ENCODE assay signal across 20 cellular contexts in the genomic region with DNA sequence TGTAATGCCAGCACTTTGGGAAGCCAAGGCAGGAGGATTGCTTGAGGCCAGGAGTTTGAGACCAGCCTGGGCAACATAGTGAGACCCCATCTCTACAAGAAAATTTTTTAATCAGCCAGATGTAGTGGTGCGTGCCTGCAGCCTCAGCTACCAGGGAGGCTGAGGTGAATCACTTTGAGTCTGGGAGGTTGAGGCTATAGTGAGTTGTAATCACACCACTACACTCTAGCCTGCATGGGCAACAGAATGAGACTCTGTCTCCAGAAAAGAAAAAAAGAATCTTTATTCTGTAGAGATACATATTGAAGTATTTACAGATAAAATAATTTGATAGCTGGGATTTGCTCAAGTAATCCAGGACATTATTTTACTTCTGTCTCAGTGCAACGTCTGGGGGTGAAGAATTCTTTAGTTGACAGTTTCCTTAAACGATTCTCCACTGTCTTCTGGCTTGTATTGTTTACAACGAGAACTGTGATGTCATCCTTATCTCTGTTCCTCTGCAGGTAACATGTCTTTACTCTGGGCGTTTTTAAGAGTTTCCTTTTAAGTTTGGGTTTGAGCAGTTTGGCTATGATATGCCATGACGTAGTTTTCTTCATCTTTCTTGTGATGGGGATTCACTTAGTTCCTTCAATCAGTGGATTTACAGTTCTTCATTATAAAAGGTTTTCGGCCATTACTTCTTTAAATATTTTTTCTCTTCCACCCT. TPM values are rescaled to one million over a fixed set of nuclear protein-coding genes. Genes with fewer than 3 reads are reported as not detected.
DNase-seq lines count a peak whose midpoint lies in the region; ATAC-seq and TF ChIP-seq lines count a peak whose summit lies in the region.
"Had no signal": no experiment of that assay in that cellular context is flagged by ENCODE, and none has a peak within 500 bp of the region (broad histone marks: within the 10 kb centered on the region; RNA-seq: fewer than 3 reads in every experiment).

No MANE protein-coding gene starts in this region.

- H3K9me2 ChIP-seq in OCI-LY7 (ENCODE audit: insufficient read depth, low read length), result no peaks in the 10 kb centered on the region

- H3K9me3 Mint-ChIP-seq in activated CD4-positive, alpha-beta T cell treated with anti-CD3 and anti-CD28 coated beads for 36 hours (ENCODE audit: low read depth), result no peaks in the 10 kb centered on the region
- H3K9me3 Mint-ChIP-seq in CD4-positive, alpha-beta memory T cell, result no peaks in the 10 kb centered on the region
- no peaks in the 10 kb centered on the region for H3K9me3 Mint-ChIP-seq in activated T-helper 17 cell treated with anti-CD3 and anti-CD28 coated beads, Interleukin-2, amount 50 U/mL, for 72 hours
- H3K9me3 Mint-ChIP-seq in immature natural killer cell, result no peaks in the 10 kb centered on the region
- H3K9me3 Mint-ChIP-seq: IgD-negative memory B cell had no signal

- no peaks in the 10 kb centered on the region for H3K27me3 Mint-ChIP-seq in activated CD4-positive, alpha-beta T cell treated with anti-CD3 and anti-CD28 coated beads for 36 hours
- no peaks in the 10 kb centered on the region for H3K27me3 Mint-ChIP-seq in CD4-positive, alpha-beta memory T cell
- H3K27me3 Mint-ChIP-seq in activated T-helper 17 cell treated with anti-CD3 and anti-CD28 coated beads, Interleukin-2, amount 50 U/mL, for 72 hours, result no peaks in the 10 kb centered on the region
- peaks cover 0 to 1% (median 0%) of the 10 kb centered on the region in 3 donors for H3K27me3 Mint-ChIP-seq in immature natural killer cell (ENCODE audit: low read depth in 3 of 3)
- H3K27me3 Mint-ChIP-seq: IgD-negative memory B cell had no signal

- peaks cover 24% of the 10 kb centered on the region for H4K20me1 ChIP-seq in OCI-LY7 (ENCODE audit: insufficient read depth, low read length)

- H3K4me3 ChIP-seq in CD4-positive, alpha-beta memory T cell (ENCODE audit: low read length in 2 of 2), result no peak overlapping the region
- H3K4me3 ChIP-seq in OCI-LY7 (ENCODE audit: low read depth, low read length, poor library complexity, severe bottlenecking), result no peak overlapping the region
- H3K4me3 ChIP-seq: BLaER1 had no signal

- TF ChIP-seq CTCF in OCI-LY7 (conservative IDR thresholded peaks at IDR 0.05; ENCODE audit: low read length), result no peak

- CTCF ChIA-PET in activated CD4-positive, alpha-beta T cell treated with anti-CD3 and anti-CD28 coated beads for 36 hours (lab: Charles Lee), result interaction anchor here (0.7 to 0.9 kb wide), 2 partner anchors 21 to 31 kb away, joined by 3 to 4 read pairs; no protein-coding TSS in a partner anchor
- CTCF ChIA-PET in CD4-positive, alpha-beta memory T cell (lab: Charles Lee; ENCODE audit: partially characterized antibody), result no interaction called here
- CTCF ChIA-PET in OCI-LY7 (lab: Charles Lee; ENCODE audit: unreplicated experiment), result no interaction called here

- H2AFZ ChIP-seq in OCI-LY7 (ENCODE audit: low read length), result no peak overlapping the region

- ATAC-seq in activated CD4-positive, alpha-beta T cell treated with anti-CD3 and anti-CD28 coated beads for 36 hours, result peak; percentile 92
- peak; percentile 64 for ATAC-seq in activated T-helper 17 cell treated with anti-CD3 and anti-CD28 coated beads, Interleukin-2, amount 50 U/mL, for 72 hours (replicated peaks)
- no peak for ATAC-seq in GM19463 (IDR thresholded peaks at IDR 0.05; ENCODE audit: unreplicated experiment)
- ATAC-seq: HCT116 had no signal

- peaks cover 4% of the 10 kb centered on the region for H3K4me1 ChIP-seq in CD4-positive, alpha-beta memory T cell (ENCODE audit: insufficient read depth, low read length)
- no peaks in the 10 kb centered on the region for H3K4me1 ChIP-seq in OCI-LY7 (ENCODE audit: insufficient read depth, low read length, poor library complexity, severe bottlenecking)
- H3K4me1 ChIP-seq: BLaER1 had no signal

- BruUV-seq in OCI-LY7 (replicated peaks; lab: Mats Ljungman, UMichigan), result no TSS peak

- H3K4me1 Mint-ChIP-seq in activated CD4-positive, alpha-beta T cell treated with anti-CD3 and anti-CD28 coated beads for 36 hours, result peaks cover 50% of the 10 kb centered on the region
- peaks cover 18 to 52% (median 23%) of the 10 kb centered on the region in 4 donors for H3K4me1 Mint-ChIP-seq in CD4-positive, alpha-beta memory T cell
- H3K4me1 Mint-ChIP-seq in activated T-helper 17 cell treated with anti-CD3 and anti-CD28 coated beads, Interleukin-2, amount 50 U/mL, for 72 hours, result peaks cover 9% of the 10 kb centered on the region
- peaks cover 17 to 43% of the 10 kb centered on the region in 2 donors for H3K4me1 Mint-ChIP-seq in immature natural killer cell

- no peaks in the 10 kb centered on the region for H3K9me3 ChIP-seq in CD4-positive, alpha-beta memory T cell (ENCODE audit: control insufficient read depth in 1 of 2, low read length in 2 of 2)
- H3K9me3 ChIP-seq in OCI-LY7 (ENCODE audit: low read length), result no peaks in the 10 kb centered on the region
- H3K9me3 ChIP-seq: BLaER1 had no signal

- intact Hi-C loops in activated CD4-positive, alpha-beta T cell treated with anti-CD3 and anti-CD28 coated beads for 36 hours (cut with DNase I, micrococcal nuclease), result no loop called here
- intact Hi-C loops in CD4-positive, alpha-beta memory T cell (cut with micrococcal nuclease), result no loop called here
- intact Hi-C loops in OCI-LY7 (cut with micrococcal nuclease; ENCODE audit: unreplicated experiment), result no loop called here

- POLR2A ChIA-PET in activated CD4-positive, alpha-beta T cell treated with anti-CD3 and anti-CD28 coated beads for 36 hours (lab: Charles Lee), result interaction anchor here (0.7 to 1.1 kb wide), 2 partner anchors 26 to 32 kb away, joined by 3 read pairs; a partner anchor contains a TSS
- POLR2A ChIA-PET in CD4-positive, alpha-beta memory T cell (lab: Charles Lee; ENCODE audit: partially characterized antibody), result no interaction called here
- POLR2A ChIA-PET in OCI-LY7 (lab: Charles Lee), result interaction anchor here (0.6 kb wide), 1 partner anchor 50 kb away, joined by 7 read pairs; no protein-coding TSS in a partner anchor

- peaks cover 23% of the 10 kb centered on the region for H3K36me3 Mint-ChIP-seq in activated CD4-positive, alpha-beta T cell treated with anti-CD3 and anti-CD28 coated beads for 36 hours (ENCODE audit: low read depth)
- peaks cover 27 to 37% of the 10 kb centered on the region in 2 donors for H3K36me3 Mint-ChIP-seq in CD4-positive, alpha-beta memory T cell
- H3K36me3 Mint-ChIP-seq in activated T-helper 17 cell treated with anti-CD3 and anti-CD28 coated beads, Interleukin-2, amount 50 U/mL, for 72 hours (ENCODE audit: low read depth), result peaks cover 57% of the 10 kb centered on the region
- peaks cover 3 to 13% (median 7%) of the 10 kb centered on the region in 3 donors for H3K36me3 Mint-ChIP-seq in immature natural killer cell

- H3K27me3 ChIP-seq in CD4-positive, alpha-beta memory T cell (ENCODE audit: insufficient read depth, low read length), result no peaks in the 10 kb centered on the region
- H3K27me3 ChIP-seq: BLaER1 had no signal

- no peak overlapping the region for H3K27ac Mint-ChIP-seq in activated CD4-positive, alpha-beta T cell treated with anti-CD3 and anti-CD28 coated beads for 36 hours
- peak overlapping the region in 4 of 7 donors; percentile 0 to 88 (median 13) for H3K27ac Mint-ChIP-seq in CD4-positive, alpha-beta memory T cell
- peak overlapping the region; percentile 8 for H3K27ac Mint-ChIP-seq in activated T-helper 17 cell treated with anti-CD3 and anti-CD28 coated beads, Interleukin-2, amount 50 U/mL, for 72 hours
- peak overlapping the region in 4 of 6 donors; percentile 13 to 48 (median 45) for H3K27ac Mint-ChIP-seq in immature natural killer cell

- no peaks in the 10 kb centered on the region for H3K36me3 ChIP-seq in CD4-positive, alpha-beta memory T cell (ENCODE audit: insufficient read depth, low read length)
- peaks cover 58% of the 10 kb centered on the region for H3K36me3 ChIP-seq in OCI-LY7 (ENCODE audit: insufficient read depth, low read length)

- H3K4me3 Mint-ChIP-seq in activated CD4-positive, alpha-beta T cell treated with anti-CD3 and anti-CD28 coated beads for 36 hours, result no peak overlapping the region
- H3K4me3 Mint-ChIP-seq in CD4-positive, alpha-beta memory T cell, result no peak overlapping the region
- H3K4me3 Mint-ChIP-seq in activated T-helper 17 cell treated with anti-CD3 and anti-CD28 coated beads, Interleukin-2, amount 50 U/mL, for 72 hours, result no peak overlapping the region
- H3K4me3 Mint-ChIP-seq in immature natural killer cell, result no peak overlapping the region
- H3K4me3 Mint-ChIP-seq: IgD-negative memory B cell had no signal

- H3K27ac ChIP-seq in CD4-positive, alpha-beta memory T cell (ENCODE audit: low read depth, low read length), result no peak overlapping the region
- no peak overlapping the region for H3K27ac ChIP-seq in OCI-LY7 (ENCODE audit: low read depth, low read length, poor library complexity, severe bottlenecking)
- H3K27ac ChIP-seq: 22Rv1, BLaER1 had no signal

- H3K79me2 ChIP-seq in OCI-LY7 (ENCODE audit: insufficient read depth, low read depth, low read length), result no peaks in the 10 kb centered on the region; the same call in none of the 2 replicates

- no peak overlapping the region for H3K4me2 ChIP-seq in OCI-LY7 (ENCODE audit: low read length)
- H3K4me2 ChIP-seq: BLaER1 had no signal

- no peak for DNase-seq in activated CD4-positive, alpha-beta T cell treated with anti-CD3 and anti-CD28 coated beads for 36 hours
- DNase-seq in activated CD4-positive, alpha-beta T cell treated with anti-CD3 and anti-CD28 coated beads for 48 hours, result no peak
- DNase-seq in CD4-positive, alpha-beta memory T cell, result no peak
- DNase-seq in immature natural killer cell (no peak), cerebellum (ENCODE audit: low spot score) (no peak), OCI-LY7 (ENCODE audit: low spot score) (no peak)
- DNase-seq: COR-L47; DMS53; MV-4-11; NCI-H1417 treated with DMSO at 0.1 percent for 48 hours; NCI-H2081 treated with DMSO at 0.1 percent for 48 hours; NCI-H345; NCI-H526 treated with DMSO at 0.1 percent for 48 hours; NK-92 treated with Interleukin-12 subunit alpha and Interleukin-12 subunit beta, amount 100 ng/mL, for 24 hours had no signal

RNA-seq across cellular contexts. Expression of a gene that starts 26.3 kb away (rescaled TPM):
- total RNA-seq in activated CD4-positive, alpha-beta T cell treated with anti-CD3 and anti-CD28 coated beads for 36 hours, result 10 to 100 TPM; 37.5 to 42.6 TPM
- total RNA-seq in CD4-positive, alpha-beta memory T cell, result 10 to 100 TPM; 67.4 to 71.5 TPM
- polyA plus RNA-seq in CD4-positive, alpha-beta memory T cell, result 10 to 100 TPM; 45.6 to 51.3 TPM
- total RNA-seq in activated T-helper 17 cell treated with anti-CD3 and anti-CD28 coated beads, Interleukin-2, amount 50 U/mL, for 72 hours, result 10 to 100 TPM; 29.2 to 47.9 TPM
- 10 to 100 TPM; 42.9 to 71.8 (median 63.6) TPM for polyA plus RNA-seq in immature natural killer cell
- total RNA-seq in cerebellum (43.9 TPM), OCI-LY7 (2022) (73.1 and 77.5 TPM in 2 replicates)
- 20.0 and 24.6 TPM in 2 replicates for total RNA-seq in OCI-LY7 (2014; rRNA removed; shearing (Covaris generic))
